ENCODE assay signal across 14 cellular contexts in genomic region chr12:117118838-117119591, GRCh38. TPM values are rescaled to one million over a fixed set of nuclear protein-coding genes. Genes with fewer than 3 reads are reported as not detected.
DNase-seq lines count a peak whose midpoint lies in the region; ATAC-seq, FAIRE-seq and TF ChIP-seq lines count a peak whose summit lies in the region.
"Had no signal": no experiment of that assay in that cellular context is flagged by ENCODE, and none has a peak within 500 bp of the region (broad histone marks: within the 10 kb centered on the region; RNA-seq: fewer than 3 reads in every experiment).

No MANE protein-coding gene starts in this region.

- no peak overlapping the region for H2BK15ac ChIP-seq in IMR-90 (ENCODE audit: low read depth, low read length)

- H4K5ac ChIP-seq in IMR-90 (ENCODE audit: low read depth, low read length), result no peak overlapping the region

- ATAC-seq in A549 (peak; percentile 36 to 38; a peak in 5 of 6 replicates), IMR-90 (ENCODE audit: low read depth) (no peak), HG02981 (IDR thresholded peaks at IDR 0.05; ENCODE audit: unreplicated experiment) (no peak), HG03571 (IDR thresholded peaks at IDR 0.05; ENCODE audit: unreplicated experiment) (no peak)

- TF ChIP-seq RAD21 in A549 (conservative IDR thresholded peaks at IDR 0.05 in 1 of 2, IDR thresholded peaks at IDR 0.05 in 1 of 2) (no peak), IMR-90 (IDR thresholded peaks at IDR 0.05; ENCODE audit: low read length) (no peak)

- no peak overlapping the region for H4K8ac ChIP-seq in IMR-90 (ENCODE audit: low read depth in 2 of 2, low read length in 2 of 2)

- H3K9me3 Mint-ChIP-seq in activated naive CD8-positive, alpha-beta T cell treated with anti-CD3 and anti-CD28 coated beads for 36 hours, result no peaks in the 10 kb centered on the region
- H3K9me3 Mint-ChIP-seq: activated CD4-positive, alpha-beta T cell treated with anti-CD3 and anti-CD28 coated beads, Interleukin-2, amount 10 ng/mL, durations not matched to agents 7 days and 5 days; activated T-helper 17 cell treated with anti-CD3 and anti-CD28 coated beads, Interleukin-2, amount 50 U/mL, for 72 hours; T-cell had no signal

- no peak overlapping the region for H2AK9ac ChIP-seq in IMR-90 (replicated peaks; ENCODE audit: low read depth, low read length, poor library complexity)

- no peak for TF ChIP-seq EP300 in A549 (IDR thresholded peaks at IDR 0.05)

- intact Hi-C loops in IMR-90 (cut with micrococcal nuclease), result loop anchor here (1.0 kb wide), 2 partner anchors 94 to 416 kb away; no protein-coding TSS in a partner anchor

- dilution Hi-C loops in IMR-90 (cut with HindIII; ENCODE audit: low sequenced_read_pairs, unreplicated experiment), result no loop called here

- H3K36me3 ChIP-seq in IMR-90 (ENCODE audit: control insufficient read depth, insufficient read depth, low read length), result no peaks in the 10 kb centered on the region
- no peaks in the 10 kb centered on the region for H3K36me3 ChIP-seq in right atrium auricular region
- H3K36me3 ChIP-seq: prostate gland had no signal

- no peaks in the 10 kb centered on the region for H3K9me1 ChIP-seq in IMR-90 (ENCODE audit: insufficient read depth, low read length)

- DNase-seq in A549 (ENCODE audit: low read depth in 1 of 2, low spot score in 1 of 2), result no peak
- no peak for DNase-seq in IMR-90
- DNase-seq in SK-N-DZ (ENCODE audit: low spot score), result peak; percentile 43
- DNase-seq in right atrium auricular region (ENCODE audit: low spot score), result no peak
- DNase-seq in 8988T, result no peak
- no peak for DNase-seq in activated naive CD8-positive, alpha-beta T cell treated with anti-CD3 and anti-CD28 coated beads for 36 hours
- DNase-seq: NK-92 treated with Interleukin-12 subunit alpha and Interleukin-12 subunit beta, amount 100 ng/mL, for 24 hours; stimulated activated CD4-positive, alpha-beta T cell treated with anti-CD3 and anti-CD28 coated beads, Interleukin-4, amount 100 ng/mL, for 1 hour had no signal

- no peak overlapping the region for H3K23ac ChIP-seq in IMR-90 (ENCODE audit: low read depth, low read length)

- no peak overlapping the region for H3K9ac ChIP-seq in IMR-90 (ENCODE audit: low read depth, low read length)

- H3K4me2 ChIP-seq in A549 (no peak overlapping the region), IMR-90 (ENCODE audit: low read depth, low read length) (no peak overlapping the region)

- peak overlapping the region; percentile 23 for H2AFZ ChIP-seq in IMR-90 (replicated peaks; ENCODE audit: low read length, poor library complexity)

- H4K20me1 ChIP-seq in IMR-90 (ENCODE audit: insufficient read depth, low read length), result no peaks in the 10 kb centered on the region

- H2BK120ac ChIP-seq in IMR-90 (ENCODE audit: low read depth, low read length), result no peak overlapping the region

- H3K56ac ChIP-seq in IMR-90 (ENCODE audit: extremely low read depth, insufficient read depth, low read length), result no peak overlapping the region

- no TSS peak for BruUV-seq in IMR-90 (replicated peaks; lab: Mats Ljungman, UMichigan)

- no peak overlapping the region for H3K4me3 Mint-ChIP-seq in activated naive CD8-positive, alpha-beta T cell treated with anti-CD3 and anti-CD28 coated beads for 36 hours
- H3K4me3 Mint-ChIP-seq: activated CD4-positive, alpha-beta T cell treated with anti-CD3 and anti-CD28 coated beads, Interleukin-2, amount 10 ng/mL, durations not matched to agents 7 days and 5 days; activated T-helper 17 cell treated with anti-CD3 and anti-CD28 coated beads, Interleukin-2, amount 50 U/mL, for 72 hours; T-cell had no signal

- H3K27ac ChIP-seq in A549 (peak overlapping the region; percentile 7 to 78; a peak in 5 of 6 replicates), IMR-90 (ENCODE audit: insufficient read depth, low read length) (no peak overlapping the region), right atrium auricular region (peak overlapping the region; percentile 14 to 34)
- H3K27ac ChIP-seq: prostate gland had no signal

- no peaks in the 10 kb centered on the region for H3K36me3 Mint-ChIP-seq in activated naive CD8-positive, alpha-beta T cell treated with anti-CD3 and anti-CD28 coated beads for 36 hours
- H3K36me3 Mint-ChIP-seq: T-cell had no signal

- no peak overlapping the region for H3K4ac ChIP-seq in IMR-90 (ENCODE audit: low read depth, low read length)

- no peaks in the 10 kb centered on the region for H3K4me1 Mint-ChIP-seq in activated naive CD8-positive, alpha-beta T cell treated with anti-CD3 and anti-CD28 coated beads for 36 hours
- H3K4me1 Mint-ChIP-seq: activated CD4-positive, alpha-beta T cell treated with anti-CD3 and anti-CD28 coated beads, Interleukin-2, amount 10 ng/mL, durations not matched to agents 7 days and 5 days; activated T-helper 17 cell treated with anti-CD3 and anti-CD28 coated beads, Interleukin-2, amount 50 U/mL, for 72 hours; T-cell had no signal

- no peak overlapping the region for H2AK5ac ChIP-seq in IMR-90 (ENCODE audit: low read depth, low read length)

- CTCF ChIA-PET in A549 (lab: Yijun Ruan, JAX), result interaction anchor here (0.6 to 5.0 kb wide), 20 partner anchors 12 to 857 kb away, joined by 3 to 64 read pairs (median 4); partner anchors contain the start of gene TESC
- CTCF ChIA-PET in IMR-90 (lab: Yijun Ruan, JAX), result interaction anchor here (0.6 kb wide), 1 partner anchor 43 kb away, joined by 3 read pairs; no protein-coding TSS in a partner anchor

- no peaks in the 10 kb centered on the region for H3K27me3 Mint-ChIP-seq in activated naive CD8-positive, alpha-beta T cell treated with anti-CD3 and anti-CD28 coated beads for 36 hours
- H3K27me3 Mint-ChIP-seq: activated CD4-positive, alpha-beta T cell treated with anti-CD3 and anti-CD28 coated beads, Interleukin-2, amount 10 ng/mL, durations not matched to agents 7 days and 5 days; activated T-helper 17 cell treated with anti-CD3 and anti-CD28 coated beads, Interleukin-2, amount 50 U/mL, for 72 hours; T-cell had no signal

- no peaks in the 10 kb centered on the region for H3K9me3 ChIP-seq in A549
- no peaks in the 10 kb centered on the region for H3K9me3 ChIP-seq in IMR-90 (ENCODE audit: control insufficient read depth, insufficient read depth, low read length)
- H3K9me3 ChIP-seq in right atrium auricular region, result no peaks in the 10 kb centered on the region
- H3K9me3 ChIP-seq: prostate gland had no signal

- H3K27me3 ChIP-seq in IMR-90 (ENCODE audit: control insufficient read depth, insufficient read depth, low read length), result peaks cover 4% of the 10 kb centered on the region; the same call in 1 of the 2 replicates
- H3K27me3 ChIP-seq in right atrium auricular region, result no peaks in the 10 kb centered on the region

- no peak overlapping the region for H2BK5ac ChIP-seq in IMR-90 (ENCODE audit: low read depth, low read length, poor library complexity, severe bottlenecking)

- H2BK20ac ChIP-seq in IMR-90 (ENCODE audit: low read depth, low read length), result no peak overlapping the region

- in situ Hi-C loops in IMR-90 (cut with MboI; ENCODE audit: low sequenced_read_pairs), result loop anchor here (5.0 kb wide), 1 partner anchor 417 kb away; no protein-coding TSS in a partner anchor

- H3K4me1 ChIP-seq in A549 (peaks cover 33% of the 10 kb centered on the region), IMR-90 (ENCODE audit: control insufficient read depth, insufficient read depth, low read length) (no peaks in the 10 kb centered on the region), right atrium auricular region (peaks cover 0 to 26% of the 10 kb centered on the region in 2 donors)
- H3K4me1 ChIP-seq: prostate gland had no signal

- H3K4me3 ChIP-seq in A549 (no peak overlapping the region), IMR-90 (ENCODE audit: insufficient read depth, low read depth, low read length) (no peak overlapping the region), right atrium auricular region (no peak overlapping the region)
- H3K4me3 ChIP-seq: prostate gland had no signal

- no peak overlapping the region for H3K14ac ChIP-seq in IMR-90 (replicated peaks; ENCODE audit: low read depth, low read length)

- no peaks in the 10 kb centered on the region for H3K79me1 ChIP-seq in IMR-90 (ENCODE audit: low read depth in 1 of 2, low read length in 2 of 2)

- 82% methylated on average over 17 of the region's 18 CpGs for WGBS in A549 (ENCODE audit: missing lambda C conversion rate)
- WGBS in IMR-90 (ENCODE audit: extremely low coverage in 2 of 2, insufficient read length in 1 of 2), 2 experiments, result 75% methylated on average over 8 of the region's 18 CpGs; no CpG with 5 or more reads in 1 of the 2 experiments

- H3K18ac ChIP-seq in IMR-90 (ENCODE audit: low read depth, low read length), result no peak overlapping the region

- no peak for FAIRE-seq in A549 (lab: Jason Lieb, UNC)

- POLR2A ChIA-PET in A549 (lab: Yijun Ruan, JAX), result no interaction called here
- POLR2A ChIA-PET in IMR-90 (lab: Charles Lee; ENCODE audit: unreplicated experiment), result no interaction called here

- H3K27ac Mint-ChIP-seq in activated naive CD8-positive, alpha-beta T cell treated with anti-CD3 and anti-CD28 coated beads for 36 hours, result no peak overlapping the region
- H3K27ac Mint-ChIP-seq: activated CD4-positive, alpha-beta T cell treated with anti-CD3 and anti-CD28 coated beads, Interleukin-2, amount 10 ng/mL, durations not matched to agents 7 days and 5 days; activated T-helper 17 cell treated with anti-CD3 and anti-CD28 coated beads, Interleukin-2, amount 50 U/mL, for 72 hours; T-cell had no signal

- H4K91ac ChIP-seq in IMR-90 (ENCODE audit: insufficient read depth, low read depth, low read length), result no peak overlapping the region

- no peak for TF ChIP-seq CTCF in A549 (IDR thresholded peaks at IDR 0.05)
- TF ChIP-seq CTCF in IMR-90 (conservative IDR thresholded peaks at IDR 0.05; ENCODE audit: low read depth, low read length), result no peak
- TF ChIP-seq CTCF in right atrium auricular region (IDR thresholded peaks at IDR 0.05), result no peak

- TF ChIP-seq POLR2A in A549 (IDR thresholded peaks at IDR 0.05; ENCODE audit: low read length) (no peak), IMR-90 (IDR thresholded peaks at IDR 0.05; ENCODE audit: low read depth, low read length) (no peak)

TF ChIP-seq in IMR-90, 13 proteins besides CTCF, POLR2A, EP300 and RAD21 (continues in another document):
- TF ChIP-seq BHLHE40 (IDR thresholded peaks at IDR 0.05; ENCODE audit: low read depth, low read length), result no peak

RNA-seq across cellular contexts. Expression of gene TESC, which starts 19.8 kb away (rescaled TPM):
- polyA plus RNA-seq in A549 (2011; rRNA removed), result 94.2 and 97.8 TPM in 2 replicates
- polyA plus RNA-seq in A549 (2012; cell fraction: cytosol; rRNA removed), result 189 and 215 TPM in 2 replicates
- polyA plus RNA-seq in A549 (2012; cell fraction: nucleus; rRNA removed), result 123 and 143 TPM in 2 replicates
- polyA plus RNA-seq in A549 (2017; fragmentation: RNase III; extraction: RNeasy Plus Mini Kit Qiagen cat#74134 plus additional on column Dnase treatment), result 93.4 to 104 TPM (median 97.5 TPM) in 3 replicates
- 60.9 and 63.7 TPM in 2 replicates for polyA minus RNA-seq in A549 (2011; rRNA and poly(A)+ RNA removed)
- 0.18 TPM in 1 of 2 replicates, not detected in the other for total RNA-seq in IMR-90 (2012; rRNA removed)
- 0.22 TPM in 1 of 2 replicates, not detected in the other for polyA plus RNA-seq in IMR-90 (2012; rRNA removed)
- 0.09 TPM in 1 of 2 replicates, not detected in the other for polyA plus RNA-seq in IMR-90 (2012; cell fraction: cytosol; rRNA removed)
- polyA plus RNA-seq in IMR-90 (2012; cell fraction: nucleus; rRNA removed; ENCODE audit: low replicate concordance), result not detected in 2 replicates
- 177 and 188 TPM in 2 replicates for polyA plus RNA-seq in SK-N-DZ (2014; cell fraction: cytosol; rRNA removed)
- polyA plus RNA-seq in SK-N-DZ (2014; cell fraction: nucleus; rRNA removed), result 139 and 144 TPM in 2 replicates
- 10 to 100 TPM; 31.2 to 36.2 TPM for total RNA-seq in right atrium auricular region
- 10 to 100 TPM; 28.6 to 29.7 TPM for total RNA-seq in activated naive CD8-positive, alpha-beta T cell treated with anti-CD3 and anti-CD28 coated beads for 36 hours

Comparison
In these comparisons a context has a peak if more than half of its experiments do, and no peak if none do; other contexts are left out.
1. ATAC-seq: peak in A549 (2 of 2); none in IMR-90 (single experiment), HG02981 (single experiment) and HG03571 (single experiment).
2. RNA of gene TESC, which starts 19.8 kb away (total RNA-seq): 31.2 to 36.2 TPM in right atrium auricular region and 28.6 to 29.7 TPM in activated naive CD8-positive, alpha-beta T cell treated with anti-CD3 and anti-CD28 coated beads for 36 hours; 0.18 TPM in IMR-90; every median in the first group is over 10 times any median in the second.